16 cellular contexts compared by ENCODE assay signal in the genomic region with DNA sequence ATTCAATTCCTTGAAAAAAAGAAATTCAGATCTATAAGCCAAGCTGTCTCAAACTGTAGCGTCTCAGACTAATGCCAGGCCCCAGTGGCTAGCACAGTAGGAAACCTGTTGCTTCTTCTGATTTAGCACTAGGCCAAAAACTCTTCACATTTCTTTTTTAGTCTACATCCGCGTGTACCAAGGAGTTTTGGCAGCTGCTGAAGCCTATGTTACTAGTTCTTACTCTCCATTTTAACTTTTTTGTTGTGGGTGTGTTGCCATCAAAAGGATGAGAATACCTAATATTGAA.
DNase-seq lines count a peak whose midpoint lies in the region; ATAC-seq and TF ChIP-seq lines count a peak whose summit lies in the region.
"Had no signal": no experiment of that assay in that cellular context is flagged by ENCODE, and none has a peak within 500 bp of the region (broad histone marks: within the 10 kb centered on the region; RNA-seq: fewer than 3 reads in every experiment).

No MANE protein-coding gene starts in this region.

- H3K9me3 Mint-ChIP-seq in H9 (no peaks in the 10 kb centered on the region; a peak in 2 of 5 replicates), endodermal cell (no peaks in the 10 kb centered on the region)
- H3K9me3 Mint-ChIP-seq in activated naive CD4-positive, alpha-beta T cell treated with anti-CD3 and anti-CD28 coated beads, Interleukin-2, amount 10 ng/mL, durations not matched to agents 7 days and 5 days = no peaks in the 10 kb centered on the region

- no peak overlapping the region for H4K91ac ChIP-seq in H9 (ENCODE audit: insufficient read length, low read depth, low read length)
- H4K91ac ChIP-seq in mesenchymal stem cell (ENCODE audit: low read length) = no peak overlapping the region

- H3K79me1 ChIP-seq in H9 (ENCODE audit: insufficient read depth, low read depth, low read length, poor library complexity, severe bottlenecking) (no peaks in the 10 kb centered on the region), mesenchymal stem cell (replicated peaks; ENCODE audit: low read length, poor library complexity, severe bottlenecking) (no peaks in the 10 kb centered on the region)

- H3K9ac ChIP-seq in H9 (ENCODE audit: extremely low read depth, insufficient read length, low read length) (no peak overlapping the region), OCI-LY3 (ENCODE audit: low read length) (no peak overlapping the region), endodermal cell (ENCODE audit: extremely low read depth, low read length, poor library complexity, severe bottlenecking) (no peak overlapping the region), mesenchymal stem cell (ENCODE audit: low read length) (peak overlapping the region; percentile 35)

- no peak overlapping the region for H3K14ac ChIP-seq in H9 (ENCODE audit: insufficient read depth, low read length)
- no peak overlapping the region for H3K14ac ChIP-seq in mesenchymal stem cell (ENCODE audit: low read length in 2 of 2)

- no peaks in the 10 kb centered on the region for H3K23me2 ChIP-seq in H9 (ENCODE audit: insufficient read length, low read depth, low read length, poor library complexity, severe bottlenecking)

- H3K4me3 Mint-ChIP-seq in H9 (peak overlapping the region; percentile 78 to 87; a peak in 4 of 5 replicates), endodermal cell (peak overlapping the region; percentile 64)
- no peak overlapping the region for H3K4me3 Mint-ChIP-seq in activated naive CD4-positive, alpha-beta T cell treated with anti-CD3 and anti-CD28 coated beads, Interleukin-2, amount 10 ng/mL, durations not matched to agents 7 days and 5 days
- H3K4me3 Mint-ChIP-seq: CD14-positive monocyte had no signal

- H3K27ac ChIP-seq in H9 (ENCODE audit: insufficient read length, low read depth, low read length) (no peak overlapping the region), OCI-LY3 (ENCODE audit: low read length) (no peak overlapping the region), endodermal cell (ENCODE audit: low read depth, low read length) (no peak overlapping the region), mesenchymal stem cell (ENCODE audit: low read length, poor library complexity, severe bottlenecking) (no peak overlapping the region)

- H3K4me2 ChIP-seq in H9 (ENCODE audit: insufficient read depth, insufficient read length, low read length) (no peak overlapping the region), OCI-LY3 (ENCODE audit: low read length) (peak overlapping the region; percentile 70), mesenchymal stem cell (ENCODE audit: low read length, poor library complexity, severe bottlenecking) (no peak overlapping the region)

- peak overlapping the region; percentile 2 for H2AFZ ChIP-seq in H9 (ENCODE audit: low read length)
- no peak overlapping the region; the same call in 1 of the 2 replicates for H2AFZ ChIP-seq in OCI-LY3 (ENCODE audit: low read depth, low read length)
- H2AFZ ChIP-seq in mesenchymal stem cell (ENCODE audit: low read depth, low read length) = no peak overlapping the region

- H4K20me1 ChIP-seq in H9 (ENCODE audit: control insufficient read depth, insufficient read depth, insufficient read length) (no peaks in the 10 kb centered on the region), OCI-LY3 (ENCODE audit: insufficient read depth, low read length) (no peaks in the 10 kb centered on the region)

- H2BK120ac ChIP-seq in H9 (ENCODE audit: low read depth, low read length, poor library complexity, severe bottlenecking) (no peak overlapping the region), mesenchymal stem cell (ENCODE audit: low read depth, low read length) (no peak overlapping the region)

- no peak for ATAC-seq in GM21528 (IDR thresholded peaks at IDR 0.05; ENCODE audit: low FRiP score, unreplicated experiment)
- ATAC-seq: Right ventricle myocardium inferior had no signal

- H3K4me1 Mint-ChIP-seq in H9 (peaks cover 3 to 7% of the 10 kb centered on the region in 2 experiments), endodermal cell (peaks cover 1% of the 10 kb centered on the region)
- H3K4me1 Mint-ChIP-seq in activated naive CD4-positive, alpha-beta T cell treated with anti-CD3 and anti-CD28 coated beads, Interleukin-2, amount 10 ng/mL, durations not matched to agents 7 days and 5 days = peaks cover 31% of the 10 kb centered on the region

- H3K18ac ChIP-seq in H9 (ENCODE audit: insufficient read length, low read depth, low read length) (no peak overlapping the region), mesenchymal stem cell (ENCODE audit: low read depth in 1 of 2, low read length in 2 of 2) (no peak overlapping the region)

- H3K27ac Mint-ChIP-seq in H9 (no peak overlapping the region), endodermal cell (no peak overlapping the region)
- no peak overlapping the region for H3K27ac Mint-ChIP-seq in activated naive CD4-positive, alpha-beta T cell treated with anti-CD3 and anti-CD28 coated beads, Interleukin-2, amount 10 ng/mL, durations not matched to agents 7 days and 5 days
- H3K27ac Mint-ChIP-seq: CD14-positive monocyte had no signal

- CTCF ChIA-PET in activated naive CD4-positive, alpha-beta T cell treated with anti-CD3 and anti-CD28 coated beads, Interleukin-2, amount 10 ng/mL, durations not matched to agents 7 days and 5 days (lab: Charles Lee) = no interaction called here

- no peaks in the 10 kb centered on the region for H3K27me3 ChIP-seq in H9 (ENCODE audit: insufficient read depth, low read length)
- no peaks in the 10 kb centered on the region for H3K27me3 ChIP-seq in OCI-LY3 (ENCODE audit: low read depth, low read length)
- no peaks in the 10 kb centered on the region for H3K27me3 ChIP-seq in endodermal cell (ENCODE audit: control insufficient read depth, insufficient read depth, low read length, poor library complexity, severe bottlenecking)
- no peaks in the 10 kb centered on the region for H3K27me3 ChIP-seq in mesenchymal stem cell (ENCODE audit: control insufficient read depth in 1 of 2, insufficient read depth in 1 of 2, low read length in 2 of 2)

- H3K4me3 ChIP-seq in OCI-LY3 (ENCODE audit: low read length) (peak overlapping the region; percentile 81), endodermal cell (ENCODE audit: low read length) (peak overlapping the region; percentile 67), mesenchymal stem cell (ENCODE audit: insufficient read depth in 1 of 2, low read depth in 1 of 2, low read length in 2 of 2) (no peak overlapping the region)

- no peaks in the 10 kb centered on the region for H3K9me3 ChIP-seq in H9 (ENCODE audit: control insufficient read depth, low read depth, low read length)
- no peaks in the 10 kb centered on the region for H3K9me3 ChIP-seq in OCI-LY3 (ENCODE audit: insufficient read depth, low read length)
- no peaks in the 10 kb centered on the region for H3K9me3 ChIP-seq in endodermal cell (ENCODE audit: control insufficient read depth, low read length)
- no peaks in the 10 kb centered on the region for H3K9me3 ChIP-seq in mesenchymal stem cell (ENCODE audit: control insufficient read depth, low read length)

- H3K4ac ChIP-seq in H9 (ENCODE audit: low read depth, low read length) = no peak overlapping the region
- H3K4ac ChIP-seq in mesenchymal stem cell (ENCODE audit: low read depth in 1 of 2, low read length in 2 of 2) = no peak overlapping the region

- H3K36me3 Mint-ChIP-seq in H9 (ENCODE audit: insufficient read depth in 1 of 3, low read depth in 3 of 3) = no peaks in the 10 kb centered on the region
- H3K36me3 Mint-ChIP-seq in endodermal cell (ENCODE audit: low read depth) = no peaks in the 10 kb centered on the region
- no peaks in the 10 kb centered on the region for H3K36me3 Mint-ChIP-seq in activated naive CD4-positive, alpha-beta T cell treated with anti-CD3 and anti-CD28 coated beads, Interleukin-2, amount 10 ng/mL, durations not matched to agents 7 days and 5 days
- H3K36me3 Mint-ChIP-seq: CD14-positive monocyte had no signal

- H4K8ac ChIP-seq in H9 (replicated peaks; ENCODE audit: insufficient read length, low read depth, low read length) = no peak overlapping the region
- no peak overlapping the region for H4K8ac ChIP-seq in mesenchymal stem cell (ENCODE audit: low read length)

- H3K27me3 Mint-ChIP-seq in H9 (ENCODE audit: low read depth) (no peaks in the 10 kb centered on the region), endodermal cell (ENCODE audit: insufficient read depth) (no peaks in the 10 kb centered on the region)
- no peaks in the 10 kb centered on the region for H3K27me3 Mint-ChIP-seq in activated naive CD4-positive, alpha-beta T cell treated with anti-CD3 and anti-CD28 coated beads, Interleukin-2, amount 10 ng/mL, durations not matched to agents 7 days and 5 days

- H2BK12ac ChIP-seq in H9 (ENCODE audit: insufficient read length, low read depth, low read length) (no peak overlapping the region), mesenchymal stem cell (ENCODE audit: low read length in 2 of 2) (no peak overlapping the region)

- WGBS in H9 (ENCODE audit: extremely low coverage, insufficient read length, low lambda C conversion rate) = no CpG with 5 or more reads among the region's 3 CpGs
- 87 to 100% methylated on average over 1 to 3 of the region's 3 CpGs for WGBS in endodermal cell (ENCODE audit: insufficient coverage in 1 of 2, insufficient read length in 1 of 2), 2 experiments
- 96% methylated on average over 1 of the region's 3 CpGs for WGBS in mesenchymal stem cell

- H4K5ac ChIP-seq in H9 (ENCODE audit: insufficient read length, low read depth, low read length) = no peak overlapping the region

- H3K56ac ChIP-seq in H9 (ENCODE audit: insufficient read length, low read depth, low read length) = no peak overlapping the region

- DNase-seq in H9 (no peak), endodermal cell (no peak), mesenchymal stem cell (no peak), NCI-H1930 (lab: John Stamatoyannopoulos, UW) (no peak)
- no peak for DNase-seq in activated naive CD4-positive, alpha-beta T cell treated with anti-CD3 and anti-CD28 coated beads, Interleukin-2, amount 10 ng/mL, durations not matched to agents 7 days and 5 days
- no peak for DNase-seq in activated CD4-positive, CD25-positive, alpha-beta regulatory T cell treated with anti-CD3 and anti-CD28 coated beads, Interleukin-2, amount 50 U/mL, for 72 hours
- DNase-seq: KG1, NCI-H1105, NCI-H2029 treated with DMSO at 0.1 percent for 48 hours, NCI-H2171, NCI-H524 treated with DMSO at 0.1 percent for 48 hours, NCI-H82 had no signal

- no peak overlapping the region for H2BK15ac ChIP-seq in H9 (ENCODE audit: low read depth, low read length)
- H2BK15ac ChIP-seq in mesenchymal stem cell (ENCODE audit: low read depth, poor library complexity, severe bottlenecking) = no peak overlapping the region

- TF ChIP-seq CTCF in H9 (conservative IDR thresholded peaks at IDR 0.05) (no peak), OCI-LY3 (IDR thresholded peaks at IDR 0.05; ENCODE audit: low read depth, low read length) (no peak), endodermal cell (conservative IDR thresholded peaks at IDR 0.05) (no peak)

- H2BK5ac ChIP-seq in H9 (ENCODE audit: insufficient read length, low read length) = no peak overlapping the region
- H2BK5ac ChIP-seq in mesenchymal stem cell (ENCODE audit: low read depth, low read length, poor library complexity, severe bottlenecking) = no peak overlapping the region

- H2BK20ac ChIP-seq in H9 (ENCODE audit: low read depth, low read length, poor library complexity, severe bottlenecking) = no peak overlapping the region

- H3K36me3 ChIP-seq in OCI-LY3 (replicated peaks; ENCODE audit: low read depth, low read length) = no peaks in the 10 kb centered on the region
- H3K36me3 ChIP-seq in endodermal cell (ENCODE audit: control insufficient read depth, insufficient read depth, low read length) = no peaks in the 10 kb centered on the region
- H3K36me3 ChIP-seq in mesenchymal stem cell (ENCODE audit: control insufficient read depth in 1 of 2, insufficient read depth in 2 of 2, low read depth in 1 of 2, low read length in 2 of 2) = no peaks in the 10 kb centered on the region

- no peak overlapping the region for H2AK5ac ChIP-seq in H9 (ENCODE audit: insufficient read length, low read length)
- no peak overlapping the region for H2AK5ac ChIP-seq in mesenchymal stem cell (ENCODE audit: low read length, severe bottlenecking)

- no peak overlapping the region for H3T11ph ChIP-seq in H9 (ENCODE audit: low read length)

- H3K23ac ChIP-seq in H9 (ENCODE audit: insufficient read length, low read depth, low read length) (no peak overlapping the region), mesenchymal stem cell (ENCODE audit: low read length in 2 of 2) (no peak overlapping the region)

- no peaks in the 10 kb centered on the region for H3K79me2 ChIP-seq in H9 (ENCODE audit: insufficient read depth, low read length)
- no peaks in the 10 kb centered on the region for H3K79me2 ChIP-seq in OCI-LY3 (ENCODE audit: low read length)

- H3K4me1 ChIP-seq in H9 (ENCODE audit: insufficient read depth, low read length) (no peaks in the 10 kb centered on the region), OCI-LY3 (ENCODE audit: low read length) (peaks cover 14% of the 10 kb centered on the region; the same call in 1 of the 2 replicates), endodermal cell (ENCODE audit: control insufficient read depth, insufficient read depth, low read length) (no peaks in the 10 kb centered on the region), mesenchymal stem cell (ENCODE audit: control insufficient read depth, insufficient read depth, low read depth, low read length) (peaks cover 6% of the 10 kb centered on the region)

Comparison
In these comparisons a context has a peak if more than half of its experiments do, and no peak if none do; other contexts are left out.
1. H3K4me3 ChIP-seq: peak in OCI-LY3 (single experiment) and endodermal cell (single experiment); none in mesenchymal stem cell (0 of 2).